ENCODE assay signal across 10 cellular contexts in the genomic region with DNA sequence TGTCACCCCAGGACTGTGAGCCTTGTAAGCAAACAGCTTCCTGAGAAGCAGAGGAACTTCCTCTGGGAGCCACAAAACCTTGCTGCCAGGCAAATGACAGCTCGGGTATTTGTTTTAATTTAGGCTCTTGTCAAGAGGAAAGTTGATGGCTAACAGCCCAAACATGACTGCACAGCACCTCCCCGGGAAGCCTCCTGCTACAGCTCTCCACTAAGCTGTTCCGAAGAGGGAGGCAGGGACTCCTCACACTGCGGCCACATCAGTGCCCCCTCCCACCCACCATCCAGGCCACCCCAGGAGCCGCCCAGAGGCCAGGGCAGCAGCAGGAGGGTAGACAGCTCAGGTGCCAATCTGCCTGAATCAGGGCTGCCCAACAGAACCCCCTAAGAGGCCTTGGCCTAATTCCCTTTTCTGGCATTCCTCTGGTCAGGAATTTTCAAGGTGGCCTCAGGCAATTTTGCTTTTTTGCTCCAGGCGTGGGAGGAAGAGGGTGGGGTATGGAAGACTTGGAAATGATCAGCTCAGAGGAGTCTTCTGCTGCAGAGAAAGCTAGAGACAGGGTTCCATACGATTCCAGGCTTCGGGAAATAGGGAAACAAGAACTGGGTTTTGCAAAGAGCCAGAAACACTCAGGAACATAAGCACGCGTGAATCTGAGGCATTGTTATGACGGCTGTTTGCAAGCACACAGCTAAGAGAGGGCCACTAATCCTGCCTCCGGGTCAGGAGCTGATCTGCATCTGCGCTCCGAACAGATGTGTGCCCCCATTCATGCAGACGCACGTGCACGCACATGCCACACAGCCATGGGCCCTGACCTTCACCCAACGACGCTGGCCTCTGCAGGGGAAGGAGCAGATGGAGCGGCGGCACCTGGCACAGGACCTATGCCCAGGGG. TPM values are rescaled to one million over a fixed set of nuclear protein-coding genes. Genes with fewer than 3 reads are reported as not detected.
DNase-seq lines count a peak whose midpoint lies in the region; ATAC-seq and TF ChIP-seq lines count a peak whose summit lies in the region.
"Had no signal": no experiment of that assay in that cellular context is flagged by ENCODE, and none has a peak within 500 bp of the region (broad histone marks: within the 10 kb centered on the region; RNA-seq: fewer than 3 reads in every experiment).

No MANE protein-coding gene starts in this region.

- H3K27me3 ChIP-seq in heart left ventricle (no peaks in the 10 kb centered on the region), thoracic aorta (replicated peaks; ENCODE audit: insufficient read depth) (no peaks in the 10 kb centered on the region)

- no peak for TF ChIP-seq CTCF in activated B cell treated with CpG ODN at 0.5 μM for 24 hours (IDR thresholded peaks at IDR 0.05)
- peak in 1 of 12 donors; percentile 14 for TF ChIP-seq CTCF in heart left ventricle (IDR thresholded peaks at IDR 0.05)
- no peak for TF ChIP-seq CTCF in thoracic aorta (IDR thresholded peaks at IDR 0.05)

- H3K4me3 Mint-ChIP-seq in activated T-cell treated with anti-CD3 and anti-CD28 coated beads, Interleukin-2, amount 50 U/mL, for 4 hours: peak overlapping the region; percentile 59
- peak overlapping the region; percentile 40 for H3K4me3 Mint-ChIP-seq in activated B cell treated with CpG ODN at 0.5 μM for 24 hours

- H3K36me3 ChIP-seq in heart left ventricle (peaks cover 0 to 8% (median 0%) of the 10 kb centered on the region in 9 donors), thoracic aorta (no peaks in the 10 kb centered on the region)
- H3K36me3 ChIP-seq: neutrophil had no signal

- POLR2A ChIA-PET in activated B cell treated with CpG ODN at 0.5 μM for 24 hours (lab: Charles Lee): interaction anchor here (0.5 kb wide), 1 partner anchor 1782 kb away, joined by 3 read pairs; no protein-coding TSS in a partner anchor

- ATAC-seq in activated T-cell treated with anti-CD3 and anti-CD28 coated beads, Interleukin-2, amount 50 U/mL, for 4 hours: no peak
- ATAC-seq in activated B cell treated with CpG ODN at 0.5 μM for 24 hours (ENCODE audit: low read depth) (no peak), heart left ventricle (peak; percentile 24 to 68 (median 54)), thoracic aorta (ENCODE audit: insufficient number of reproducible peaks, low FRiP score, low read depth) (no peak), GM18519 (IDR thresholded peaks at IDR 0.05; ENCODE audit: low FRiP score, unreplicated experiment) (no peak), HG03108 (IDR thresholded peaks at IDR 0.05; ENCODE audit: unreplicated experiment) (no peak), GM21423 (IDR thresholded peaks at IDR 0.05; ENCODE audit: unreplicated experiment) (no peak)

- peak overlapping the region in 6 of 12 donors; percentile 1 to 95 (median 22) for H3K4me3 ChIP-seq in heart left ventricle
- H3K4me3 ChIP-seq in thoracic aorta: peak overlapping the region; percentile 24

- H3K4me1 ChIP-seq in heart left ventricle (peaks cover 8 to 81% (median 54%) of the 10 kb centered on the region in 12 donors), thoracic aorta (ENCODE audit: control insufficient read depth in 1 of 2, low read depth in 2 of 2) (peaks cover 24 to 28% of the 10 kb centered on the region in 2 donors)

- H3K27ac Mint-ChIP-seq in activated B cell treated with CpG ODN at 0.5 μM for 24 hours: no peak overlapping the region

- intact Hi-C loops in activated B cell treated with CpG ODN at 0.5 μM for 24 hours (cut with micrococcal nuclease): no loop called here
- intact Hi-C loops in heart left ventricle (cut with DNase I): no loop called here

- H3K9me3 ChIP-seq in heart left ventricle: no peaks in the 10 kb centered on the region
- H3K9me3 ChIP-seq in thoracic aorta: no peaks in the 10 kb centered on the region
- H3K9me3 ChIP-seq: neutrophil had no signal

- 47 to 68% (median 53%) methylated on average over 18 to 21 of the region's 21 CpGs for WGBS in heart left ventricle, 4 donors

- H3K36me3 Mint-ChIP-seq in activated T-cell treated with anti-CD3 and anti-CD28 coated beads, Interleukin-2, amount 50 U/mL, for 4 hours (ENCODE audit: insufficient read depth): no peaks in the 10 kb centered on the region
- H3K36me3 Mint-ChIP-seq in activated B cell treated with CpG ODN at 0.5 μM for 24 hours (ENCODE audit: low read depth): no peaks in the 10 kb centered on the region

- TF ChIP-seq POLR2A in heart left ventricle (IDR thresholded peaks at IDR 0.05): no peak

- H3K4me1 Mint-ChIP-seq in activated T-cell treated with anti-CD3 and anti-CD28 coated beads, Interleukin-2, amount 50 U/mL, for 4 hours (ENCODE audit: low read depth): peaks cover 6% of the 10 kb centered on the region
- peaks cover 35% of the 10 kb centered on the region for H3K4me1 Mint-ChIP-seq in activated B cell treated with CpG ODN at 0.5 μM for 24 hours

- CTCF ChIA-PET in activated B cell treated with CpG ODN at 0.5 μM for 24 hours (lab: Charles Lee): interaction anchor here (1.6 kb wide), 1 partner anchor 10 kb away, joined by 4 read pairs; no protein-coding TSS in a partner anchor

- peak overlapping the region; percentile 15 to 84 (median 68) for H3K27ac ChIP-seq in heart left ventricle
- H3K27ac ChIP-seq in thoracic aorta: peak overlapping the region; percentile 0 to 11
- H3K27ac ChIP-seq: neutrophil had no signal

- no peaks in the 10 kb centered on the region for H3K9me3 Mint-ChIP-seq in activated T-cell treated with anti-CD3 and anti-CD28 coated beads, Interleukin-2, amount 50 U/mL, for 4 hours
- no peaks in the 10 kb centered on the region for H3K9me3 Mint-ChIP-seq in activated B cell treated with CpG ODN at 0.5 μM for 24 hours

- H3K27me3 Mint-ChIP-seq in activated T-cell treated with anti-CD3 and anti-CD28 coated beads, Interleukin-2, amount 50 U/mL, for 4 hours (ENCODE audit: low read depth): no peaks in the 10 kb centered on the region
- H3K27me3 Mint-ChIP-seq in activated B cell treated with CpG ODN at 0.5 μM for 24 hours: no peaks in the 10 kb centered on the region

- DNase-seq in activated T-cell treated with anti-CD3 and anti-CD28 coated beads, Interleukin-2, amount 50 U/mL, for 4 hours: no peak
- no peak for DNase-seq in activated T-cell treated with anti-CD3 and anti-CD28 coated beads, Interleukin-2, amount 50 U/mL, for 48 hours
- DNase-seq in activated B cell treated with CpG ODN at 0.5 μM for 24 hours (no peak), heart left ventricle (peak in 4 of 5 donors; percentile 46 to 61 (median 60)), thoracic aorta (ENCODE audit: low spot score) (no peak)
- DNase-seq: activated CD8-positive, alpha-beta memory T cell treated with anti-CD3 and anti-CD28 coated beads for 24 hours had no signal

RNA-seq across cellular contexts. Expression of a gene that starts 2.4 kb away (rescaled TPM):
- total RNA-seq in activated T-cell treated with anti-CD3 and anti-CD28 coated beads, Interleukin-2, amount 50 U/mL, for 4 hours: 10 to 100 TPM; 41.0 to 44.7 (median 43.3) TPM
- total RNA-seq in activated B cell treated with CpG ODN at 0.5 μM for 24 hours (132 and 150 TPM in 2 replicates), heart left ventricle (100 to 1,000 TPM; 134 to 171 (median 156) TPM), thoracic aorta (100 to 1,000 TPM; 159 to 200 TPM)
- 10 to 100 TPM; 64.5 to 93.2 TPM for polyA plus RNA-seq in heart left ventricle

Comparison
In these comparisons a context has a peak if more than half of its experiments do, and no peak if none do; other contexts are left out.
1. ATAC-seq: peak in heart left ventricle (4 of 4); none in activated T-cell treated with anti-CD3 and anti-CD28 coated beads, Interleukin-2, amount 50 U/mL, for 4 hours (0 of 2), activated B cell treated with CpG ODN at 0.5 μM for 24 hours (single experiment), thoracic aorta (single experiment), GM18519 (single experiment), HG03108 (single experiment) and GM21423 (single experiment).
2. DNase-seq: peak in heart left ventricle (4 of 5); none in activated T-cell treated with anti-CD3 and anti-CD28 coated beads, Interleukin-2, amount 50 U/mL, for 4 hours (single experiment), activated T-cell treated with anti-CD3 and anti-CD28 coated beads, Interleukin-2, amount 50 U/mL, for 48 hours (0 of 2), activated B cell treated with CpG ODN at 0.5 μM for 24 hours (single experiment) and thoracic aorta (single experiment).